In genomic region chr6:19435755-19436154, GRCh38 we compare ENCODE assay signal across 8 cellular contexts.
"Had no signal": no experiment of that assay in that cellular context is flagged by ENCODE, and none has a peak within 500 bp of the region (broad histone marks: within the 10 kb centered on the region; RNA-seq: fewer than 3 reads in every experiment).

No MANE protein-coding gene starts in this region.

- H3K4me3 ChIP-seq: GM23338 had no signal

- FAIRE-seq: H1, H54 had no signal

- H3K27ac ChIP-seq: HL-60 had no signal

- ATAC-seq: GM23338 had no signal

- DNase-seq: H9, HCEC 1CT, IMR-90, KBM-7 had no signal

- H2AFZ ChIP-seq: GM23338 had no signal

- H3K4me2 ChIP-seq: GM23338 had no signal
